Comparison of ENCODE assay signal across 9 cellular contexts in genomic region chr1:64006276-64007051, GRCh38.
DNase-seq lines count a peak whose midpoint lies in the region; ATAC-seq and TF ChIP-seq lines count a peak whose summit lies in the region.
"Had no signal": no experiment of that assay in that cellular context is flagged by ENCODE, and none has a peak within 500 bp of the region (broad histone marks: within the 10 kb centered on the region; RNA-seq: fewer than 3 reads in every experiment).

No MANE protein-coding gene starts in this region.

- peak overlapping the region; percentile 59 for H3K4me2 ChIP-seq in skeletal muscle satellite cell (ENCODE audit: low read length)

- DNase-seq in NCI-H345 (lab: John Stamatoyannopoulos, UW) (peak; percentile 47), NCI-H345 treated with DMSO at 0.1 percent for 48 hours (lab: John Stamatoyannopoulos, UW; ENCODE audit: unreplicated experiment) (no peak), Panc1 (ENCODE audit: low read depth, low spot score) (peak; percentile 84), fibroblast of villous mesenchyme (ENCODE audit: low read depth) (peak; percentile 51)

- no peaks in the 10 kb centered on the region for H3K9me3 ChIP-seq in Panc1 (ENCODE audit: control insufficient read depth, insufficient read depth, low read depth, low read length)
- H3K9me3 ChIP-seq in skeletal muscle satellite cell (replicated peaks; ENCODE audit: low read length): no peaks in the 10 kb centered on the region

- in situ Hi-C loops in Panc1 (cut with HindIII; ENCODE audit: low pct_unique_long_range_greater_than_20kb, low sequenced_read_pairs): no loop called here

- H3K4me3 ChIP-seq in Panc1 (ENCODE audit: low read depth in 2 of 2, low read length in 2 of 2) (no peak overlapping the region), fibroblast of villous mesenchyme (ENCODE audit: low read depth, low read length) (no peak overlapping the region), skeletal muscle satellite cell (ENCODE audit: low read length) (no peak overlapping the region)

- H3K27me3 ChIP-seq in Panc1 (ENCODE audit: control insufficient read depth, insufficient read depth, low read length) (no peaks in the 10 kb centered on the region), skeletal muscle satellite cell (ENCODE audit: control insufficient read depth, insufficient read depth, low read length) (no peaks in the 10 kb centered on the region)
- H3K27me3 ChIP-seq: dorsolateral prefrontal cortex had no signal

- H3K27ac ChIP-seq in Panc1 (ENCODE audit: low read length): no peak overlapping the region

- BruUV-seq in Panc1 (replicated peaks; lab: Mats Ljungman, UMichigan): no TSS peak

- peak; percentile 94 for ATAC-seq in Panc1
- ATAC-seq in HG03439 (IDR thresholded peaks at IDR 0.05; ENCODE audit: unreplicated experiment): no peak
- ATAC-seq in GM19467 (IDR thresholded peaks at IDR 0.05; ENCODE audit: unreplicated experiment): no peak
- no peak for ATAC-seq in HG02642 (IDR thresholded peaks at IDR 0.05; ENCODE audit: poor library complexity, unreplicated experiment)

- H3K4me1 ChIP-seq in Panc1 (ENCODE audit: control insufficient read depth, insufficient read depth, low read length): peaks cover 17% of the 10 kb centered on the region
- H3K4me1 ChIP-seq in skeletal muscle satellite cell (ENCODE audit: control insufficient read depth, insufficient read depth, low read length): peaks cover 22% of the 10 kb centered on the region

- POLR2A ChIA-PET in Panc1 (lab: Charles Lee): no interaction called here

- CTCF ChIA-PET in Panc1 (lab: Charles Lee): interaction anchor here (0.5 to 0.8 kb wide), 5 partner anchors 158 to 1417 kb away, joined by 3 to 5 read pairs (median 5); no protein-coding TSS in a partner anchor

- TF ChIP-seq CTCF in Panc1 (IDR thresholded peaks at IDR 0.05) (no peak), fibroblast of villous mesenchyme (IDR thresholded peaks at IDR 0.05; ENCODE audit: insufficient read depth, low read depth, low read length) (no peak)

- H3K36me3 ChIP-seq in Panc1 (ENCODE audit: control insufficient read depth, insufficient read depth, low read length) (no peaks in the 10 kb centered on the region), skeletal muscle satellite cell (ENCODE audit: insufficient read depth, low read length) (peaks cover under 1% of the 10 kb centered on the region)

- intact Hi-C loops in Panc1 (cut with micrococcal nuclease; ENCODE audit: unreplicated experiment): no loop called here

- no peak overlapping the region for H3K9ac ChIP-seq in skeletal muscle satellite cell (ENCODE audit: low read depth, low read length)
